ENCODE assay signal across 2 cellular contexts in genomic region chr10:78448994-78449418, GRCh38.
A peak's percentile ranks its signal among the peaks of the same experiment; 100 is the strongest.
TF ChIP-seq lines count a peak whose summit lies in the region.

No MANE protein-coding gene starts in this region.

TF ChIP-seq in IMR-90, 13 proteins besides CTCF, POLR2A, EP300 and RAD21 (continued from another document):
- TF ChIP-seq FOS (IDR thresholded peaks at IDR 0.05; ENCODE audit: low read depth, low read length), result no peak
- no peak for TF ChIP-seq NFE2L2 (IDR thresholded peaks at IDR 0.05; ENCODE audit: low read depth, low read length)

TF ChIP-seq in K562, 482 proteins besides CTCF, POLR2A, EP300 and RAD21 (continued from another document and continues in another):
- peak; percentile 50; the same call in 1 of the 2 replicates for TF ChIP-seq HBP1 (CRISPR knock-in tag; IDR thresholded peaks at IDR 0.05)
- TF ChIP-seq AFF4 (CRISPR knock-in tag; IDR thresholded peaks at IDR 0.05), result no peak
- peak; percentile 80 for TF ChIP-seq ELF2 (CRISPR knock-in tag; IDR thresholded peaks at IDR 0.05)
- 0 out of 2 replicates have a peak, but pooled peaks have one; percentile 43 for TF ChIP-seq HLTF (IDR thresholded peaks at IDR 0.05)
- TF ChIP-seq EHMT2 (IDR thresholded peaks at IDR 0.05), result peak; percentile 72; the same call in 1 of the 2 replicates
- TF ChIP-seq TFE3 (CRISPR knock-in tag; IDR thresholded peaks at IDR 0.05), result peak; percentile 97
- TF ChIP-seq NEUROD1 (IDR thresholded peaks at IDR 0.05; ENCODE audit: borderline replicate concordance, low read depth, low read length, partially characterized antibody), result no peak
- TF ChIP-seq THRB (CRISPR knock-in tag; conservative IDR thresholded peaks at IDR 0.05), result peak; percentile 78
- peak; percentile 77 for TF ChIP-seq PHF20 (IDR thresholded peaks at IDR 0.05; ENCODE audit: partially characterized antibody)
- TF ChIP-seq ZNF512 (tag; IDR thresholded peaks at IDR 0.05), result peak; percentile 94
- no peak for TF ChIP-seq HOMEZ (CRISPR knock-in tag; IDR thresholded peaks at IDR 0.05)
- TF ChIP-seq PRDM10 (IDR thresholded peaks at IDR 0.05; ENCODE audit: partially characterized antibody), result no peak
- peak in 1 of 2 experiments; percentile 17; a peak in 1 of 4 replicates for TF ChIP-seq ZNF639 (CRISPR knock-in tag; conservative IDR thresholded peaks at IDR 0.05 in 1 of 2, IDR thresholded peaks at IDR 0.05 in 1 of 2)
- TF ChIP-seq ZNF644 (tag; IDR thresholded peaks at IDR 0.05; ENCODE audit: low read depth), result 0 out of 2 replicates have a peak, but pooled peaks have one; percentile 27
- TF ChIP-seq MAFG (tag; conservative IDR thresholded peaks at IDR 0.05), result peak; percentile 56
- no peak for TF ChIP-seq CHD2 (IDR thresholded peaks at IDR 0.05; ENCODE audit: low read depth, low read length)
- TF ChIP-seq ETV1 (tag; conservative IDR thresholded peaks at IDR 0.05; ENCODE audit: low read depth), result peak; percentile 57; the same call in 1 of the 2 replicates
- TF ChIP-seq CBFA2T2 (conservative IDR thresholded peaks at IDR 0.05), result 0 out of 2 replicates have a peak, but pooled peaks have one; percentile 32
- no peak for TF ChIP-seq RBBP5 (IDR thresholded peaks at IDR 0.05; ENCODE audit: borderline replicate concordance, insufficient read depth, low read length, poor library complexity, severe bottlenecking)
- TF ChIP-seq ZNF24 (IDR thresholded peaks at IDR 0.05), result 0 out of 2 replicates have a peak, but pooled peaks have one; percentile 43
- 0 out of 2 replicates have a peak, but pooled peaks have one; percentile 22 for TF ChIP-seq NFE2 (IDR thresholded peaks at IDR 0.05; ENCODE audit: low read depth)
- peak; percentile 50 for TF ChIP-seq GABPA (tag; conservative IDR thresholded peaks at IDR 0.05; ENCODE audit: low read depth)
- no peak for TF ChIP-seq ATF7 (IDR thresholded peaks at IDR 0.05)
- peak; percentile 94 for TF ChIP-seq TOE1 (IDR thresholded peaks at IDR 0.05; ENCODE audit: borderline replicate concordance)
- TF ChIP-seq TOE1 (CRISPR knock-in tag; IDR thresholded peaks at IDR 0.05; ENCODE audit: borderline replicate concordance, low read depth), result no peak
